Comparison of ENCODE assay signal across 9 cellular contexts in genomic region chr22:46171940-46172339, GRCh38. TPM values are rescaled to one million over a fixed set of nuclear protein-coding genes. Genes with fewer than 3 reads are reported as not detected.
DNase-seq lines count a peak whose midpoint lies in the region; ATAC-seq and TF ChIP-seq lines count a peak whose summit lies in the region.
"Had no signal": no experiment of that assay in that cellular context is flagged by ENCODE, and none has a peak within 500 bp of the region (broad histone marks: within the 10 kb centered on the region; RNA-seq: fewer than 3 reads in every experiment).

No MANE protein-coding gene starts in this region.

- H3K4me2 ChIP-seq in osteoblast (ENCODE audit: insufficient read depth, low read length), result peak overlapping the region; percentile 14

- POLR2A ChIA-PET in activated CD4-positive, alpha-beta memory T cell treated with anti-CD3 and anti-CD28 coated beads for 36 hours (lab: Charles Lee), result no interaction called here

- no peaks in the 10 kb centered on the region for H3K9me3 ChIP-seq in osteoblast (ENCODE audit: low read depth, low read length)

- H2AFZ ChIP-seq in osteoblast (ENCODE audit: low read length), result no peak overlapping the region

- H3K36me3 Mint-ChIP-seq in T-helper 2 cell treated with Interferon-gamma antibody and Interleukin-4, amounts not matched to agents 5 μg/mL and 100 μg/mL, for 36 hours (ENCODE audit: low read depth), result no peaks in the 10 kb centered on the region
- peaks cover 7% of the 10 kb centered on the region for H3K36me3 Mint-ChIP-seq in activated CD4-positive, alpha-beta memory T cell treated with anti-CD3 and anti-CD28 coated beads for 36 hours

- no peaks in the 10 kb centered on the region for H3K27me3 Mint-ChIP-seq in T-helper 2 cell treated with Interferon-gamma antibody and Interleukin-4, amounts not matched to agents 5 μg/mL and 100 μg/mL, for 36 hours (ENCODE audit: low read depth)
- H3K27me3 Mint-ChIP-seq in activated CD4-positive, alpha-beta memory T cell treated with anti-CD3 and anti-CD28 coated beads for 36 hours, result no peaks in the 10 kb centered on the region

- no peak for TF ChIP-seq CTCF in osteoblast (IDR thresholded peaks at IDR 0.05; ENCODE audit: extremely low read depth, low read depth, low read length)

- H3K27ac ChIP-seq in cingulate gyrus (ENCODE audit: low read depth, low read length) (peak overlapping the region; percentile 41), osteoblast (ENCODE audit: low read depth, low read length) (no peak overlapping the region)

- H3K27me3 ChIP-seq in osteoblast (ENCODE audit: insufficient read depth, low read length), result no peaks in the 10 kb centered on the region

- peak; percentile 91 for DNase-seq in Daoy (ENCODE audit: low read depth)
- DNase-seq in NCI-H2196 treated with DMSO at 0.1 percent for 48 hours (lab: John Stamatoyannopoulos, UW; ENCODE audit: unreplicated experiment), result peak; percentile 63
- peak; percentile 69 for DNase-seq in osteoblast (ENCODE audit: insufficient read length, low spot score, missing footprints)
- DNase-seq in T-helper 2 cell treated with Interferon-gamma antibody and Interleukin-4, amounts not matched to agents 5 μg/mL and 100 μg/mL, for 36 hours (ENCODE audit: low spot score), result no peak
- no peak for DNase-seq in activated CD4-positive, alpha-beta memory T cell treated with anti-CD3 and anti-CD28 coated beads for 36 hours
- DNase-seq: NCI-H510A treated with DMSO at 0.1 percent for 48 hours had no signal

- no peak overlapping the region for H3K4me3 ChIP-seq in osteoblast (ENCODE audit: insufficient read depth, low read length)

- ATAC-seq in GM21576 (IDR thresholded peaks at IDR 0.05; ENCODE audit: unreplicated experiment), result no peak
- ATAC-seq in HG02763 (IDR thresholded peaks at IDR 0.05; ENCODE audit: unreplicated experiment), result no peak

- no peaks in the 10 kb centered on the region for H3K79me2 ChIP-seq in osteoblast (ENCODE audit: insufficient read depth, low read length)

- peaks cover 6% of the 10 kb centered on the region for H3K4me1 Mint-ChIP-seq in T-helper 2 cell treated with Interferon-gamma antibody and Interleukin-4, amounts not matched to agents 5 μg/mL and 100 μg/mL, for 36 hours (ENCODE audit: low read depth)
- H3K4me1 Mint-ChIP-seq in activated CD4-positive, alpha-beta memory T cell treated with anti-CD3 and anti-CD28 coated beads for 36 hours (ENCODE audit: low read depth), result peaks cover 19% of the 10 kb centered on the region

- H3K9me3 Mint-ChIP-seq in T-helper 2 cell treated with Interferon-gamma antibody and Interleukin-4, amounts not matched to agents 5 μg/mL and 100 μg/mL, for 36 hours, result no peaks in the 10 kb centered on the region
- no peaks in the 10 kb centered on the region for H3K9me3 Mint-ChIP-seq in activated CD4-positive, alpha-beta memory T cell treated with anti-CD3 and anti-CD28 coated beads for 36 hours

- intact Hi-C loops in activated CD4-positive, alpha-beta memory T cell treated with anti-CD3 and anti-CD28 coated beads for 36 hours (cut with micrococcal nuclease), result no loop called here

- no peak overlapping the region for H3K27ac Mint-ChIP-seq in T-helper 2 cell treated with Interferon-gamma antibody and Interleukin-4, amounts not matched to agents 5 μg/mL and 100 μg/mL, for 36 hours
- no peak overlapping the region for H3K27ac Mint-ChIP-seq in activated CD4-positive, alpha-beta memory T cell treated with anti-CD3 and anti-CD28 coated beads for 36 hours

- no peak overlapping the region for H3K4me3 Mint-ChIP-seq in T-helper 2 cell treated with Interferon-gamma antibody and Interleukin-4, amounts not matched to agents 5 μg/mL and 100 μg/mL, for 36 hours
- H3K4me3 Mint-ChIP-seq in activated CD4-positive, alpha-beta memory T cell treated with anti-CD3 and anti-CD28 coated beads for 36 hours, result no peak overlapping the region

- H3K36me3 ChIP-seq in osteoblast (ENCODE audit: insufficient read depth, low read length), result peaks cover 3% of the 10 kb centered on the region

- H4K20me1 ChIP-seq in osteoblast (ENCODE audit: insufficient read depth, low read length), result peaks cover 5% of the 10 kb centered on the region

- H3K4me1 ChIP-seq in osteoblast (ENCODE audit: insufficient read depth, low read length), result peaks cover 23% of the 10 kb centered on the region

- CTCF ChIA-PET in activated CD4-positive, alpha-beta memory T cell treated with anti-CD3 and anti-CD28 coated beads for 36 hours (lab: Charles Lee), result no interaction called here

RNA-seq across cellular contexts. Expression of gene PPARA, which starts 21.6 kb away (rescaled TPM):
- 1.3 and 1.7 TPM in 2 replicates for total RNA-seq in Daoy (2014; rRNA removed; shearing (Covaris generic))
- 21.8 and 22.1 TPM in 2 replicates for total RNA-seq in osteoblast
- total RNA-seq in activated CD4-positive, alpha-beta memory T cell treated with anti-CD3 and anti-CD28 coated beads for 36 hours, result 10 to 100 TPM; 11.1 to 13.3 TPM

Comparison
In these comparisons a context has a peak if more than half of its experiments do, and no peak if none do; other contexts are left out.
1. DNase-seq: peak in Daoy (single experiment), NCI-H2196 treated with DMSO at 0.1 percent for 48 hours (single experiment) and osteoblast (single experiment); none in T-helper 2 cell treated with Interferon-gamma antibody and Interleukin-4, amounts not matched to agents 5 μg/mL and 100 μg/mL, for 36 hours (single experiment) and activated CD4-positive, alpha-beta memory T cell treated with anti-CD3 and anti-CD28 coated beads for 36 hours (single experiment).